In the genomic region with DNA sequence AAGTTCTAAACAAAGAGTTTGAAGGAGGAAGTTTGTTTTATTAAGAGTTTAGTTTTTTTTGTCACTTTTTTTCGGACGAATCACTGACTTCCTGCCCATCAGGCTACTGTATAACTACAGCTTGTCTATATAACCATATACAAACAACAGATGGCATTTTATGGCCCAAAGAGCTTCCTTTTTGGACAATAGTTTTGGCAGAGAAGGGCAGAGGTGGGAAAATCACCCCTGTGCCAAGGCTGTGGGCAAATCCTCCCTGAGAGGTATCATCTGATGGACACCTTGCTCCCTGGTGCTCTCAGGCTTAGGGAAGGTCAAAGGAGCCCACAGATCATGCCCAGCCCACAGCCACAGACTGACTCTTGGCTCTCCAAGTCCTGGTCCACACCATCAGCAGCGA, we compare ENCODE assay signal across 10 cellular contexts.
DNase-seq lines count a peak whose midpoint lies in the region; ATAC-seq lines count a peak whose summit lies in the region.
"Had no signal": no experiment of that assay in that cellular context is flagged by ENCODE, and none has a peak within 500 bp of the region (broad histone marks: within the 10 kb centered on the region; RNA-seq: fewer than 3 reads in every experiment).

No MANE protein-coding gene starts in this region.

- peaks cover 96% of the 10 kb centered on the region for H3K4me1 Mint-ChIP-seq in activated T-cell treated with anti-CD3 and anti-CD28 coated beads, Interleukin-2, amount 50 U/mL, for 72 hours (ENCODE audit: low read depth)
- H3K4me1 Mint-ChIP-seq in stimulated activated effector memory CD8-positive, alpha-beta T cell treated with anti-CD3 and anti-CD28 coated beads, Interleukin-12 subunit alpha, Interleukin-12 subunit beta, amount 100 ng/mL, for 72 hours, result peaks cover 80% of the 10 kb centered on the region

- H3K36me3 Mint-ChIP-seq in activated T-cell treated with anti-CD3 and anti-CD28 coated beads, Interleukin-2, amount 50 U/mL, for 72 hours (ENCODE audit: insufficient read depth in 2 of 2), result peaks cover 33 to 64% of the 10 kb centered on the region in 2 donors
- peaks cover 63 to 96% of the 10 kb centered on the region in 2 donors for H3K36me3 Mint-ChIP-seq in activated naive CD4-positive, alpha-beta T cell treated with anti-CD3 and anti-CD28 coated beads, Interleukin-2, amount 50 U/mL, for 72 hours
- peaks cover 79% of the 10 kb centered on the region for H3K36me3 Mint-ChIP-seq in stimulated activated effector memory CD8-positive, alpha-beta T cell treated with anti-CD3 and anti-CD28 coated beads, Interleukin-12 subunit alpha, Interleukin-12 subunit beta, amount 100 ng/mL, for 72 hours

- H3K27ac ChIP-seq in substantia nigra (ENCODE audit: low read depth, low read length, poor library complexity, severe bottlenecking), result no peak overlapping the region
- H3K27ac ChIP-seq: vagina had no signal

- H3K9me3 Mint-ChIP-seq in activated T-cell treated with anti-CD3 and anti-CD28 coated beads, Interleukin-2, amount 50 U/mL, for 72 hours, result peaks cover 0 to 5% of the 10 kb centered on the region in 2 donors
- peaks cover 8 to 18% of the 10 kb centered on the region in 2 donors for H3K9me3 Mint-ChIP-seq in activated naive CD4-positive, alpha-beta T cell treated with anti-CD3 and anti-CD28 coated beads, Interleukin-2, amount 50 U/mL, for 72 hours
- peaks cover 3% of the 10 kb centered on the region for H3K9me3 Mint-ChIP-seq in stimulated activated effector memory CD8-positive, alpha-beta T cell treated with anti-CD3 and anti-CD28 coated beads, Interleukin-12 subunit alpha, Interleukin-12 subunit beta, amount 100 ng/mL, for 72 hours

- peak overlapping the region; percentile 65 to 67 for H3K4me3 Mint-ChIP-seq in activated T-cell treated with anti-CD3 and anti-CD28 coated beads, Interleukin-2, amount 50 U/mL, for 72 hours
- peak overlapping the region; percentile 41 for H3K4me3 Mint-ChIP-seq in stimulated activated effector memory CD8-positive, alpha-beta T cell treated with anti-CD3 and anti-CD28 coated beads, Interleukin-12 subunit alpha, Interleukin-12 subunit beta, amount 100 ng/mL, for 72 hours

- ATAC-seq in activated T-cell treated with anti-CD3 and anti-CD28 coated beads, Interleukin-2, amount 50 U/mL, for 72 hours (replicated peaks in 1 of 2), result peak in 1 of 2 donors; percentile 22
- ATAC-seq in HG02943 (IDR thresholded peaks at IDR 0.05; ENCODE audit: low read depth, unreplicated experiment), result peak; percentile 12
- ATAC-seq in activated naive CD4-positive, alpha-beta T cell treated with anti-CD3 and anti-CD28 coated beads, Interleukin-2, amount 50 U/mL, for 72 hours, result peak in 1 of 2 donors; percentile 5
- ATAC-seq in stimulated activated effector memory CD8-positive, alpha-beta T cell treated with anti-CD3 and anti-CD28 coated beads, Interleukin-12 subunit alpha, Interleukin-12 subunit beta, amount 100 ng/mL, for 72 hours, result peak; percentile 4

- H3K27ac Mint-ChIP-seq in activated T-cell treated with anti-CD3 and anti-CD28 coated beads, Interleukin-2, amount 50 U/mL, for 72 hours, result peak overlapping the region; percentile 93
- H3K27ac Mint-ChIP-seq in activated naive CD4-positive, alpha-beta T cell treated with anti-CD3 and anti-CD28 coated beads, Interleukin-2, amount 50 U/mL, for 72 hours, result peak overlapping the region; percentile 98
- H3K27ac Mint-ChIP-seq in stimulated activated effector memory CD8-positive, alpha-beta T cell treated with anti-CD3 and anti-CD28 coated beads, Interleukin-12 subunit alpha, Interleukin-12 subunit beta, amount 100 ng/mL, for 72 hours, result peak overlapping the region; percentile 92

- H3K27me3 Mint-ChIP-seq in activated T-cell treated with anti-CD3 and anti-CD28 coated beads, Interleukin-2, amount 50 U/mL, for 72 hours (ENCODE audit: low read depth), result no peaks in the 10 kb centered on the region

- no peak for DNase-seq in activated T-cell treated with anti-CD3 and anti-CD28 coated beads, Interleukin-2, amount 50 U/mL, for 72 hours
- DNase-seq in activated T-cell treated with anti-CD3 and anti-CD28 coated beads, Interleukin-2, amount 50 U/mL, for 48 hours, result no peak
- no peak for DNase-seq in activated naive CD4-positive, alpha-beta T cell treated with anti-CD3 and anti-CD28 coated beads, Interleukin-2, amount 50 U/mL, for 72 hours (ENCODE audit: low spot score in 2 of 2)
- no peak for DNase-seq in stimulated activated effector memory CD8-positive, alpha-beta T cell treated with anti-CD3 and anti-CD28 coated beads, Interleukin-12 subunit alpha, Interleukin-12 subunit beta, amount 100 ng/mL, for 72 hours (ENCODE audit: low spot score in 2 of 2)
- no peak for DNase-seq in stimulated activated CD4-positive, alpha-beta T cell treated with anti-CD3 and anti-CD28 coated beads, Interleukin-2, amount 100 ng/mL, for 48 hours
- DNase-seq in substantia nigra (lab: John Stamatoyannopoulos, UW) (no peak), DMS79 (lab: John Stamatoyannopoulos, UW) (no peak)
- DNase-seq: activated gamma-delta T cell treated with Interleukin-2 at 50 U/mL for 16 hours had no signal
